ENCODE assay signal across 1 cellular context in the genomic region with DNA sequence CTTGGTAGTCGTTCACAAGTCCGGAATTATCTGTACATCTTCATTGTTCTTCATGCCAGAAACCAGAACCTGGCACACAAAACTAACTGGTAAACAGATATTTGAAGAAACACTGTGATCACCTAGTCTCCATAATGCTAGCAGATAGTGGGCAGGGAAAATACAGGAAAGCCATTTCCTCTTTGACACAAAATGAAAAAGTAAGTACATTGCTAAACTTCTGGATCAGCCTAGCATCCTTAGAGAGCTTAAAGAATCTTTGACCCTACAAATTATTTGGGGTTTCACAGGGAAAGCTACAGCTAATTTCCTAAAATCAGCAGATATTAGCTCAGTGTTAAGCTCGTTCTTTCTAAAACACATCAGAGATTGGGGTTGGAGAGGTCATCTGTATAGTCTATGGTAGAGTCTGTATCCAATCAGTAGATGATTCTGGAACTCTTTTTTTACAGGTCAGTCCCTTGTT.
TF ChIP-seq lines count a peak whose summit lies in the region.

No MANE protein-coding gene starts in this region.

TF ChIP-seq in K562, 482 proteins besides CTCF, POLR2A, EP300 and RAD21 (continued from another document):
- TF ChIP-seq, protein P1, sequence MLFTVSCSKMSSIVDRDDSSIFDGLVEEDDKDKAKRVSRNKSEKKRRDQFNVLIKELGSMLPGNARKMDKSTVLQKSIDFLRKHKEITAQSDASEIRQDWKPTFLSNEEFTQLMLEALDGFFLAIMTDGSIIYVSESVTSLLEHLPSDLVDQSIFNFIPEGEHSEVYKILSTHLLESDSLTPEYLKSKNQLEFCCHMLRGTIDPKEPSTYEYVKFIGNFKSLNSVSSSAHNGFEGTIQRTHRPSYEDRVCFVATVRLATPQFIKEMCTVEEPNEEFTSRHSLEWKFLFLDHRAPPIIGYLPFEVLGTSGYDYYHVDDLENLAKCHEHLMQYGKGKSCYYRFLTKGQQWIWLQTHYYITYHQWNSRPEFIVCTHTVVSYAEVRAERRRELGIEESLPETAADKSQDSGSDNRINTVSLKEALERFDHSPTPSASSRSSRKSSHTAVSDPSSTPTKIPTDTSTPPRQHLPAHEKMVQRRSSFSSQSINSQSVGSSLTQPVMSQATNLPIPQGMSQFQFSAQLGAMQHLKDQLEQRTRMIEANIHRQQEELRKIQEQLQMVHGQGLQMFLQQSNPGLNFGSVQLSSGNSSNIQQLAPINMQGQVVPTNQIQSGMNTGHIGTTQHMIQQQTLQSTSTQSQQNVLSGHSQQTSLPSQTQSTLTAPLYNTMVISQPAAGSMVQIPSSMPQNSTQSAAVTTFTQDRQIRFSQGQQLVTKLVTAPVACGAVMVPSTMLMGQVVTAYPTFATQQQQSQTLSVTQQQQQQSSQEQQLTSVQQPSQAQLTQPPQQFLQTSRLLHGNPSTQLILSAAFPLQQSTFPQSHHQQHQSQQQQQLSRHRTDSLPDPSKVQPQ (CRISPR knock-in tag; IDR thresholded peaks at IDR 0.05; ENCODE audit: borderline replicate concordance): no peak
- TF ChIP-seq CHCHD3 (CRISPR knock-in tag; IDR thresholded peaks at IDR 0.05) (no peak), MNT (conservative IDR thresholded peaks at IDR 0.05) (no peak), ZC3H4 (CRISPR knock-in tag; IDR thresholded peaks at IDR 0.05; ENCODE audit: borderline replicate concordance) (no peak), POLR2B (IDR thresholded peaks at IDR 0.05; ENCODE audit: low read depth, partially characterized antibody) (peak; percentile 11), FOXA1 (IDR thresholded peaks at IDR 0.05; ENCODE audit: borderline replicate concordance) (no peak), ZNF57 (CRISPR knock-in tag; IDR thresholded peaks at IDR 0.05) (no peak), HNRNPUL1 (IDR thresholded peaks at IDR 0.05; ENCODE audit: low read length) (no peak), MIER1 (IDR thresholded peaks at IDR 0.05; ENCODE audit: low read depth) (no peak), JUN (IDR thresholded peaks at IDR 0.05; ENCODE audit: borderline replicate concordance, low read depth, low read length) (no peak), JUN (CRISPR knock-in tag; IDR thresholded peaks at IDR 0.05; ENCODE audit: borderline replicate concordance) (no peak), PML (IDR thresholded peaks at IDR 0.05; ENCODE audit: low read length) (peak; percentile 19; the same call in 1 of the 2 replicates), FOXP1 (CRISPR knock-in tag; IDR thresholded peaks at IDR 0.05) (no peak), RHOXF2B (CRISPR knock-in tag; conservative IDR thresholded peaks at IDR 0.05) (no peak)
- TF ChIP-seq, protein P2, sequence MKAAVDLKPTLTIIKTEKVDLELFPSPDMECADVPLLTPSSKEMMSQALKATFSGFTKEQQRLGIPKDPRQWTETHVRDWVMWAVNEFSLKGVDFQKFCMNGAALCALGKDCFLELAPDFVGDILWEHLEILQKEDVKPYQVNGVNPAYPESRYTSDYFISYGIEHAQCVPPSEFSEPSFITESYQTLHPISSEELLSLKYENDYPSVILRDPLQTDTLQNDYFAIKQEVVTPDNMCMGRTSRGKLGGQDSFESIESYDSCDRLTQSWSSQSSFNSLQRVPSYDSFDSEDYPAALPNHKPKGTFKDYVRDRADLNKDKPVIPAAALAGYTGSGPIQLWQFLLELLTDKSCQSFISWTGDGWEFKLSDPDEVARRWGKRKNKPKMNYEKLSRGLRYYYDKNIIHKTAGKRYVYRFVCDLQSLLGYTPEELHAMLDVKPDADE (conservative IDR thresholded peaks at IDR 0.05; ENCODE audit: control insufficient read depth, low read depth, low read length): no peak
- TF ChIP-seq, protein P3, sequence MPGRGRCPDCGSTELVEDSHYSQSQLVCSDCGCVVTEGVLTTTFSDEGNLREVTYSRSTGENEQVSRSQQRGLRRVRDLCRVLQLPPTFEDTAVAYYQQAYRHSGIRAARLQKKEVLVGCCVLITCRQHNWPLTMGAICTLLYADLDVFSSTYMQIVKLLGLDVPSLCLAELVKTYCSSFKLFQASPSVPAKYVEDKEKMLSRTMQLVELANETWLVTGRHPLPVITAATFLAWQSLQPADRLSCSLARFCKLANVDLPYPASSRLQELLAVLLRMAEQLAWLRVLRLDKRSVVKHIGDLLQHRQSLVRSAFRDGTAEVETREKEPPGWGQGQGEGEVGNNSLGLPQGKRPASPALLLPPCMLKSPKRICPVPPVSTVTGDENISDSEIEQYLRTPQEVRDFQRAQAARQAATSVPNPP (IDR thresholded peaks at IDR 0.05; ENCODE audit: borderline replicate concordance, insufficient read depth, insufficient read length): no peak
- TF ChIP-seq, protein P4, sequence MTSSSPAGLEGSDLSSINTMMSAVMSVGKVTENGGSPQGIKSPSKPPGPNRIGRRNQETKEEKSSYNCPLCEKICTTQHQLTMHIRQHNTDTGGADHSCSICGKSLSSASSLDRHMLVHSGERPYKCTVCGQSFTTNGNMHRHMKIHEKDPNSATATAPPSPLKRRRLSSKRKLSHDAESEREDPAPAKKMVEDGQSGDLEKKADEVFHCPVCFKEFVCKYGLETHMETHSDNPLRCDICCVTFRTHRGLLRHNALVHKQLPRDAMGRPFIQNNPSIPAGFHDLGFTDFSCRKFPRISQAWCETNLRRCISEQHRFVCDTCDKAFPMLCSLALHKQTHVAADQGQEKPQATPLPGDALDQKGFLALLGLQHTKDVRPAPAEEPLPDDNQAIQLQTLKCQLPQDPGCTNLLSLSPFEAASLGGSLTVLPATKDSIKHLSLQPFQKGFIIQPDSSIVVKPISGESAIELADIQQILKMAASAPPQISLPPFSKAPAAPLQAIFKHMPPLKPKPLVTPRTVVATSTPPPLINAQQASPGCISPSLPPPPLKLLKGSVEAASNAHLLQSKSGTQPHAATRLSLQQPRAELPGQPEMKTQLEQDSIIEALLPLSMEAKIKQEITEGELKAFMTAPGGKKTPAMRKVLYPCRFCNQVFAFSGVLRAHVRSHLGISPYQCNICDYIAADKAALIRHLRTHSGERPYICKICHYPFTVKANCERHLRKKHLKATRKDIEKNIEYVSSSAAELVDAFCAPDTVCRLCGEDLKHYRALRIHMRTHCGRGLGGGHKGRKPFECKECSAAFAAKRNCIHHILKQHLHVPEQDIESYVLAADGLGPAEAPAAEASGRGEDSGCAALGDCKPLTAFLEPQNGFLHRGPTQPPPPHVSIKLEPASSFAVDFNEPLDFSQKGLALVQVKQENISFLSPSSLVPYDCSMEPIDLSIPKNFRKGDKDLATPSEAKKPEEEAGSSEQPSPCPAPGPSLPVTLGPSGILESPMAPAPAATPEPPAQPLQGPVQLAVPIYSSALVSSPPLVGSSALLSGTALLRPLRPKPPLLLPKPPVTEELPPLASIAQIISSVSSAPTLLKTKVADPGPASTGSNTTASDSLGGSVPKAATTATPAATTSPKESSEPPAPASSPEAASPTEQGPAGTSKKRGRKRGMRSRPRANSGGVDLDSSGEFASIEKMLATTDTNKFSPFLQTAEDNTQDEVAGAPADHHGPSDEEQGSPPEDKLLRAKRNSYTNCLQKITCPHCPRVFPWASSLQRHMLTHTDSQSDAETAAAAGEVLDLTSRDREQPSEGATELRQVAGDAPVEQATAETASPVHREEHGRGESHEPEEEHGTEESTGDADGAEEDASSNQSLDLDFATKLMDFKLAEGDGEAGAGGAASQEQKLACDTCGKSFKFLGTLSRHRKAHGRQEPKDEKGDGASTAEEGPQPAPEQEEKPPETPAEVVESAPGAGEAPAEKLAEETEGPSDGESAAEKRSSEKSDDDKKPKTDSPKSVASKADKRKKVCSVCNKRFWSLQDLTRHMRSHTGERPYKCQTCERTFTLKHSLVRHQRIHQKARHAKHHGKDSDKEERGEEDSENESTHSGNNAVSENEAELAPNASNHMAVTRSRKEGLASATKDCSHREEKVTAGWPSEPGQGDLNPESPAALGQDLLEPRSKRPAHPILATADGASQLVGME (CRISPR knock-in tag; IDR thresholded peaks at IDR 0.05): no peak
- TF ChIP-seq, protein P5, sequence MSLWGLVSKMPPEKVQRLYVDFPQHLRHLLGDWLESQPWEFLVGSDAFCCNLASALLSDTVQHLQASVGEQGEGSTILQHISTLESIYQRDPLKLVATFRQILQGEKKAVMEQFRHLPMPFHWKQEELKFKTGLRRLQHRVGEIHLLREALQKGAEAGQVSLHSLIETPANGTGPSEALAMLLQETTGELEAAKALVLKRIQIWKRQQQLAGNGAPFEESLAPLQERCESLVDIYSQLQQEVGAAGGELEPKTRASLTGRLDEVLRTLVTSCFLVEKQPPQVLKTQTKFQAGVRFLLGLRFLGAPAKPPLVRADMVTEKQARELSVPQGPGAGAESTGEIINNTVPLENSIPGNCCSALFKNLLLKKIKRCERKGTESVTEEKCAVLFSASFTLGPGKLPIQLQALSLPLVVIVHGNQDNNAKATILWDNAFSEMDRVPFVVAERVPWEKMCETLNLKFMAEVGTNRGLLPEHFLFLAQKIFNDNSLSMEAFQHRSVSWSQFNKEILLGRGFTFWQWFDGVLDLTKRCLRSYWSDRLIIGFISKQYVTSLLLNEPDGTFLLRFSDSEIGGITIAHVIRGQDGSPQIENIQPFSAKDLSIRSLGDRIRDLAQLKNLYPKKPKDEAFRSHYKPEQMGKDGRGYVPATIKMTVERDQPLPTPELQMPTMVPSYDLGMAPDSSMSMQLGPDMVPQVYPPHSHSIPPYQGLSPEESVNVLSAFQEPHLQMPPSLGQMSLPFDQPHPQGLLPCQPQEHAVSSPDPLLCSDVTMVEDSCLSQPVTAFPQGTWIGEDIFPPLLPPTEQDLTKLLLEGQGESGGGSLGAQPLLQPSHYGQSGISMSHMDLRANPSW (CRISPR knock-in tag; IDR thresholded peaks at IDR 0.05): no peak
